Comparison of ENCODE assay signal across 8 cellular contexts in the genomic region with DNA sequence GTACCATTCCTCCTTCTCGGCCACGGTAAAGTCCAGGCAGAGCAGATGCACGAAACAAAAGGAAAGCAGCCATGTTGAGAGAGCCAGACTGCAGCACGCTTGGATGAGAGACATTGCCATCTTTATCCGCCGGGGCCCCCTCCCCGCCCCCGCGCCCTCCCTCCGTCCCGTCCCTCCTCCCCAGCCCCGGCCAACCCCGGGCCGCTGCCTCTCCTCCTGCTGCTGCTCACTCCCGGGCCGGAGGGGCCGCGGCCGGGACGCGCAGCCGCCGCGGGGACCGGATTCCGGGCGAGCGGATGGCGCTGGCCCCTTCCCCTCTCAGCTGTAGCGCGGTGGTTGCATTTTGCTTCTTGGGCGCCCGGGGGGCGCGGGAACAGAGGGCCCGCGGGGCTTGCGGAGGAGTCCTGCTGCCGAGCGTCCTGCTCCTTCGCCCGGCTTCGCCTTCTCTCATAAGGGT. TPM values are rescaled to one million over a fixed set of nuclear protein-coding genes. Genes with fewer than 3 reads are reported as not detected.
DNase-seq lines count a peak whose midpoint lies in the region; ATAC-seq and TF ChIP-seq lines count a peak whose summit lies in the region.

No MANE protein-coding gene starts in this region.

- H3K27ac Mint-ChIP-seq in dendritic cell treated with granulocyte-macrophage colony-stimulating factor and Interleukin-4, amounts not matched to agents 40 ng/mL and 50 ng/mL, for 4 days: no peak overlapping the region
- no peak overlapping the region for H3K27ac Mint-ChIP-seq in T-helper 2 cell treated with Interferon-gamma antibody and Interleukin-4, amounts not matched to agents 5 μg/mL and 100 μg/mL, for 36 hours

- H3K4me3 Mint-ChIP-seq in dendritic cell treated with granulocyte-macrophage colony-stimulating factor and Interleukin-4, amounts not matched to agents 40 ng/mL and 50 ng/mL, for 4 days: peak overlapping the region; percentile 82
- no peak overlapping the region for H3K4me3 Mint-ChIP-seq in T-helper 2 cell treated with Interferon-gamma antibody and Interleukin-4, amounts not matched to agents 5 μg/mL and 100 μg/mL, for 36 hours

- no peak for DNase-seq in GM06990 (ENCODE audit: extremely low read depth, insufficient read length)
- peak; percentile 9 for DNase-seq in NCI-H1092 (lab: John Stamatoyannopoulos, UW)
- peak in 1 of 2 donors; percentile 83 for DNase-seq in lower leg skin (ENCODE audit: low spot score in 2 of 2)
- peak; percentile 54 to 61 for DNase-seq in thyroid gland
- no peak for DNase-seq in GOT3 (lab: John Stamatoyannopoulos, UW)
- no peak for DNase-seq in T-helper 2 cell treated with Interferon-gamma antibody and Interleukin-4, amounts not matched to agents 5 μg/mL and 100 μg/mL, for 36 hours (ENCODE audit: low spot score)

- 0% methylated on average over 3 to 21 of the region's 43 CpGs for WGBS in lower leg skin, 2 donors
- 0% methylated on average over 38 of the region's 43 CpGs; no CpG with 5 or more reads in 1 of the 2 donors for WGBS in thyroid gland, 2 donors

- no peaks in the 10 kb centered on the region for H3K36me3 Mint-ChIP-seq in dendritic cell treated with granulocyte-macrophage colony-stimulating factor and Interleukin-4, amounts not matched to agents 40 ng/mL and 50 ng/mL, for 4 days (ENCODE audit: low read depth)
- H3K36me3 Mint-ChIP-seq in T-helper 2 cell treated with Interferon-gamma antibody and Interleukin-4, amounts not matched to agents 5 μg/mL and 100 μg/mL, for 36 hours (ENCODE audit: low read depth): no peaks in the 10 kb centered on the region

- no peaks in the 10 kb centered on the region for H3K9me3 Mint-ChIP-seq in dendritic cell treated with granulocyte-macrophage colony-stimulating factor and Interleukin-4, amounts not matched to agents 40 ng/mL and 50 ng/mL, for 4 days
- H3K9me3 Mint-ChIP-seq in T-helper 2 cell treated with Interferon-gamma antibody and Interleukin-4, amounts not matched to agents 5 μg/mL and 100 μg/mL, for 36 hours: no peaks in the 10 kb centered on the region

- peaks cover 72% of the 10 kb centered on the region for H3K27me3 Mint-ChIP-seq in dendritic cell treated with granulocyte-macrophage colony-stimulating factor and Interleukin-4, amounts not matched to agents 40 ng/mL and 50 ng/mL, for 4 days
- peaks cover 77% of the 10 kb centered on the region for H3K27me3 Mint-ChIP-seq in T-helper 2 cell treated with Interferon-gamma antibody and Interleukin-4, amounts not matched to agents 5 μg/mL and 100 μg/mL, for 36 hours (ENCODE audit: low read depth)

- H3K27me3 ChIP-seq in GM06990 (replicated peaks; ENCODE audit: control insufficient read depth, insufficient read depth, low read length): no peaks in the 10 kb centered on the region; the same call in 1 of the 2 replicates
- no peaks in the 10 kb centered on the region for H3K27me3 ChIP-seq in thyroid gland

- H3K9me3 ChIP-seq in thyroid gland: no peaks in the 10 kb centered on the region

- H3K36me3 ChIP-seq in GM06990 (ENCODE audit: control insufficient read depth, insufficient read depth, low read length) (no peaks in the 10 kb centered on the region), thyroid gland (no peaks in the 10 kb centered on the region)

- H3K27ac ChIP-seq in thyroid gland: peak overlapping the region; percentile 51 to 90 (median 87)

- H3K4me3 ChIP-seq in GM06990 (replicated peaks; ENCODE audit: low read depth, low read length): peak overlapping the region; percentile 58
- H3K4me3 ChIP-seq in lower leg skin (ENCODE audit: low read depth, poor library complexity, severe bottlenecking): peak overlapping the region; percentile 51
- H3K4me3 ChIP-seq in thyroid gland (replicated peaks in 1 of 3): peak overlapping the region; percentile 37 to 88 (median 73)

- H3K4me1 ChIP-seq in thyroid gland: peaks cover 8 to 16% of the 10 kb centered on the region in 2 donors

- intact Hi-C loops in dendritic cell treated with granulocyte-macrophage colony-stimulating factor and Interleukin-4, amounts not matched to agents 40 ng/mL and 50 ng/mL, for 4 days (cut with micrococcal nuclease): loop anchor here (2.0 kb wide), 1 partner anchor 272 kb away; no protein-coding TSS in a partner anchor
- intact Hi-C loops in lower leg skin (cut with DNase I; ENCODE audit: low total_unique reads): no loop called here
- intact Hi-C loops in thyroid gland (cut with DNase I): loop anchor here (5.0 kb wide), 1 partner anchor 270 kb away; no protein-coding TSS in a partner anchor

- peaks cover 17% of the 10 kb centered on the region for H3K4me1 Mint-ChIP-seq in dendritic cell treated with granulocyte-macrophage colony-stimulating factor and Interleukin-4, amounts not matched to agents 40 ng/mL and 50 ng/mL, for 4 days (ENCODE audit: low read depth)
- H3K4me1 Mint-ChIP-seq in T-helper 2 cell treated with Interferon-gamma antibody and Interleukin-4, amounts not matched to agents 5 μg/mL and 100 μg/mL, for 36 hours (ENCODE audit: low read depth): peaks cover 6% of the 10 kb centered on the region

- peak; percentile 14 for ATAC-seq in GM21619 (IDR thresholded peaks at IDR 0.05; ENCODE audit: unreplicated experiment)

- TF ChIP-seq CTCF in GM06990 (IDR thresholded peaks at IDR 0.05; ENCODE audit: insufficient read depth, low read length, poor library complexity, severe bottlenecking): no peak
- TF ChIP-seq CTCF in lower leg skin (IDR thresholded peaks at IDR 0.05): no peak
- TF ChIP-seq CTCF in thyroid gland (IDR thresholded peaks at IDR 0.05): no peak

- no peak for TF ChIP-seq POLR2A in lower leg skin (IDR thresholded peaks at IDR 0.05)
- no peak for TF ChIP-seq POLR2A in thyroid gland (IDR thresholded peaks at IDR 0.05)

RNA-seq across cellular contexts. Expression of gene RNF150, which starts 0.6 kb away (rescaled TPM):
- 1 to 10 TPM in 2 of 4 donors, under 1 TPM in 2; 0.65 to 4.8 (median 1.7) TPM for total RNA-seq in lower leg skin
- total RNA-seq in thyroid gland: 10 to 100 TPM; 10.2 to 34.5 (median 24.2) TPM

Comparison
In these comparisons a context has a peak if more than half of its experiments do, and no peak if none do; other contexts are left out.
1. DNase-seq: peak in NCI-H1092 (single experiment) and thyroid gland (2 of 2); none in GM06990 (single experiment), GOT3 (single experiment) and T-helper 2 cell treated with Interferon-gamma antibody and Interleukin-4, amounts not matched to agents 5 μg/mL and 100 μg/mL, for 36 hours (single experiment).
2. Peak in every context shown above with its lines, with median percentiles within 50 percentile points of each other: H3K4me3 ChIP-seq.